Comparison of ENCODE assay signal across 25 cellular contexts in genomic region chr13:97145057-97145456, GRCh38.
A peak's percentile ranks its signal among the peaks of the same experiment; 100 is the strongest.
DNase-seq lines count a peak whose midpoint lies in the region; ATAC-seq and TF ChIP-seq lines count a peak whose summit lies in the region.
"Had no signal": no experiment of that assay in that cellular context is flagged by ENCODE, and none has a peak within 500 bp of the region (broad histone marks: within the 10 kb centered on the region; RNA-seq: fewer than 3 reads in every experiment).

No MANE protein-coding gene starts in this region.

- H3K36me3 ChIP-seq in Panc1 (ENCODE audit: control insufficient read depth, insufficient read depth, low read length), result peaks cover 4% of the 10 kb centered on the region; the same call in 1 of the 2 replicates
- H3K36me3 ChIP-seq: BE2C, BLaER1 had no signal

- ATAC-seq in Panc1 (no peak), HG03280 (IDR thresholded peaks at IDR 0.05; ENCODE audit: unreplicated experiment) (no peak), GM19395 (IDR thresholded peaks at IDR 0.05; ENCODE audit: unreplicated experiment) (no peak)
- ATAC-seq: GM12878 had no signal

- H3K27me3 Mint-ChIP-seq in Calu3 (ENCODE audit: unreplicated experiment), result no peaks in the 10 kb centered on the region
- H3K27me3 Mint-ChIP-seq in nephron progenitor cell (ENCODE audit: low read depth, poor library complexity), result no peaks in the 10 kb centered on the region
- H3K27me3 Mint-ChIP-seq in progenitor cell of endocrine pancreas, result peaks cover 2% of the 10 kb centered on the region

- no peak overlapping the region for H3K4me3 Mint-ChIP-seq in Calu3 (ENCODE audit: low read depth, unreplicated experiment)
- H3K4me3 Mint-ChIP-seq in nephron progenitor cell, result no peak overlapping the region
- H3K4me3 Mint-ChIP-seq in progenitor cell of endocrine pancreas (ENCODE audit: low read depth), result no peak overlapping the region
- H3K4me3 Mint-ChIP-seq: CD14-positive monocyte; CD4-positive, alpha-beta memory T cell; CD4-positive, CD25-positive, alpha-beta regulatory T cell; CD8-positive, alpha-beta memory T cell had no signal

- no peaks in the 10 kb centered on the region for H3K27me3 ChIP-seq in Panc1 (ENCODE audit: control insufficient read depth, insufficient read depth, low read length)
- H3K27me3 ChIP-seq: BE2C, BLaER1 had no signal

- BruUV-seq in Calu3 (replicated peaks; lab: Mats Ljungman, UMichigan) (no TSS peak), Panc1 (replicated peaks; lab: Mats Ljungman, UMichigan) (no TSS peak)

- in situ Hi-C loops in Panc1 (cut with HindIII; ENCODE audit: low pct_unique_long_range_greater_than_20kb, low sequenced_read_pairs), result no loop called here

- peak overlapping the region; percentile 33 for H3K27ac Mint-ChIP-seq in Calu3 (ENCODE audit: unreplicated experiment)
- peak overlapping the region; percentile 19 for H3K27ac Mint-ChIP-seq in nephron progenitor cell
- peak overlapping the region; percentile 17 for H3K27ac Mint-ChIP-seq in progenitor cell of endocrine pancreas
- H3K27ac Mint-ChIP-seq: CD14-positive monocyte; CD4-positive, alpha-beta memory T cell; CD4-positive, CD25-positive, alpha-beta regulatory T cell had no signal

- H3K4me1 Mint-ChIP-seq in Calu3 (ENCODE audit: low read depth, unreplicated experiment) (peaks cover 25% of the 10 kb centered on the region), nephron progenitor cell (peaks cover 22% of the 10 kb centered on the region), progenitor cell of endocrine pancreas (ENCODE audit: low read depth) (peaks cover 29% of the 10 kb centered on the region)

- peak overlapping the region; percentile 97; the same call in 1 of the 2 replicates for H3K27ac ChIP-seq in Panc1 (ENCODE audit: low read length)
- H3K27ac ChIP-seq: BLaER1 had no signal

- POLR2A ChIA-PET in Panc1 (lab: Charles Lee), result no interaction called here

- no peaks in the 10 kb centered on the region for H3K9me3 Mint-ChIP-seq in Calu3 (ENCODE audit: low read depth, unreplicated experiment)
- peaks cover 4% of the 10 kb centered on the region for H3K9me3 Mint-ChIP-seq in nephron progenitor cell
- H3K9me3 Mint-ChIP-seq in progenitor cell of endocrine pancreas (ENCODE audit: low read depth), result peaks cover 4% of the 10 kb centered on the region
- H3K9me3 Mint-ChIP-seq: CD4-positive, alpha-beta memory T cell; CD8-positive, alpha-beta memory T cell had no signal

- no peaks in the 10 kb centered on the region for H3K9me3 ChIP-seq in Panc1 (ENCODE audit: control insufficient read depth, insufficient read depth, low read depth, low read length)
- H3K9me3 ChIP-seq: BE2C, BLaER1 had no signal

- DNase-seq in Calu3 (no peak), Panc1 (ENCODE audit: low read depth, low spot score) (no peak), nephron progenitor cell (no peak), progenitor cell of endocrine pancreas (ENCODE audit: low spot score, unreplicated experiment) (no peak)
- no peak for DNase-seq in activated naive CD4-positive, alpha-beta T cell treated with Interleukin-2 at 50 U/mL for 16 hours
- DNase-seq: 8988T; ACHN; BE2C; C1 segment of cervical spinal cord; CD4-positive, alpha-beta memory T cell; CD4-positive, CD25-positive, alpha-beta regulatory T cell; CD8-positive, alpha-beta memory T cell; COR-L47; DMS 273 treated with DMSO at 0.1 percent for 48 hours; DMS153; DMS53; DMS79; DND-41; EL; GDM1 had no signal

- intact Hi-C loops in Calu3 (cut with micrococcal nuclease; ENCODE audit: unreplicated experiment), result no loop called here
- intact Hi-C loops in Panc1 (cut with micrococcal nuclease; ENCODE audit: unreplicated experiment), result no loop called here

- H3K4me3 ChIP-seq in Panc1 (ENCODE audit: low read depth in 2 of 2, low read length in 2 of 2), result no peak overlapping the region
- H3K4me3 ChIP-seq: BLaER1, GM12878 had no signal

- H3K36me3 Mint-ChIP-seq in Calu3 (ENCODE audit: insufficient read depth, unreplicated experiment), result peaks cover 6% of the 10 kb centered on the region
- H3K36me3 Mint-ChIP-seq in nephron progenitor cell (ENCODE audit: low read depth), result no peaks in the 10 kb centered on the region
- no peaks in the 10 kb centered on the region for H3K36me3 Mint-ChIP-seq in progenitor cell of endocrine pancreas (ENCODE audit: insufficient read depth)
- H3K36me3 Mint-ChIP-seq: CD14-positive monocyte; CD4-positive, alpha-beta memory T cell; CD4-positive, CD25-positive, alpha-beta regulatory T cell had no signal

- H3K4me1 ChIP-seq in Panc1 (ENCODE audit: control insufficient read depth, insufficient read depth, low read length), result peaks cover 37% of the 10 kb centered on the region
- H3K4me1 ChIP-seq: BLaER1 had no signal

- CTCF ChIA-PET in Calu3 (lab: Charles Lee) (no interaction called here), Panc1 (lab: Charles Lee) (no interaction called here)

- no peak for TF ChIP-seq CTCF in Calu3 (IDR thresholded peaks at IDR 0.05; ENCODE audit: unreplicated experiment)
- no peak for TF ChIP-seq CTCF in Panc1 (IDR thresholded peaks at IDR 0.05)
- no peak for TF ChIP-seq CTCF in nephron progenitor cell (IDR thresholded peaks at IDR 0.05)
- TF ChIP-seq CTCF in progenitor cell of endocrine pancreas (IDR thresholded peaks at IDR 0.05; ENCODE audit: unreplicated experiment), result no peak
